ENCODE assay signal across 8 cellular contexts in the genomic region with DNA sequence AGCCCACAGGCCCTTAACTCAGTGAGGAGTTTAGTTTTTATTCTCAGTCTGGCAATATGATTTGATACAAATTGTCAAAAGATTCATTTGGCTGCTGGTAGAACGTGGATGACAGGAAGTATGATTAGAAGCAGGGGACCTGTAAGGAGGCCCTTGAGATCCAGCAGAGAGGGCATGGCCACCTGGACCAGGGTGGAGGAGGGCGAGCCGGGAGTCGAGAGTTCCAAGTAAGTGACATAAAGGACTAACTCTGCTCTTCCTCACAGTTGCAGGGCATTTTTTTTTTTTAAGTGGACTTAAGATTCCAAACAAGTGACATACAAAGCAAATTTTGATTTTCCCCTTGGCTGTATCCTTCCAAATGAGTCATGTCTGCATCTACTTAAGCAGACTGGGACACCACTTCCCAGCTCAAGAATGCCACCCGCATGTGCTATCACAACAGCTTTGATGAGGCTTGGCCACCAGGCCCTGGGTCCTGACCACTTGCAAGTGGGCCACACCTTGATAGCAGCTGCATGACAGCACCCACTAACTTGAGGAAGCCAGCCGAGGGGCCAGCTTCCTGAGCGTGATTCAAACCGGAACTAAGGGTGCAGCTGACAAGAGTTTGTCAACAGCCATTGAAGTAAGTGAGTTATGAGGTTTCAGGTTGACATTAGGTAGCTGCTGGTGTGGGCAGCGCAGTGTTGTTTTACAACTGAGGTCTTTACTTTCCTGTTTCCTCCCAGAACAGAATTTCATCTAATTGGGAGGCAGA. TPM values are rescaled to one million over a fixed set of nuclear protein-coding genes. Genes with fewer than 3 reads are reported as not detected.
DNase-seq lines count a peak whose midpoint lies in the region; ATAC-seq and TF ChIP-seq lines count a peak whose summit lies in the region.

No MANE protein-coding gene starts in this region.

- TF ChIP-seq CTCF in foreskin keratinocyte (conservative IDR thresholded peaks at IDR 0.05), result no peak

- H3K27ac ChIP-seq in foreskin keratinocyte, result no peak overlapping the region

- peak; percentile 77 for DNase-seq in DMS53 (lab: John Stamatoyannopoulos, UW)
- DNase-seq in HT1080 (ENCODE audit: low read depth), result peak; percentile 74
- peak; percentile 8 to 47 (median 29) for DNase-seq in activated CD8-positive, alpha-beta memory T cell treated with anti-CD3 and anti-CD28 coated beads for 48 hours (ENCODE audit: low read depth in 2 of 3, low spot score in 2 of 3)
- no peak for DNase-seq in foreskin keratinocyte
- DNase-seq in stimulated activated CD8-positive, alpha-beta memory T cell treated with anti-CD3 and anti-CD28 coated beads, Interleukin-12 subunit alpha, Interleukin-12 subunit beta, amount 100 ng/mL, for 1 hour (ENCODE audit: low read depth), result peak; percentile 35
- DNase-seq in SIG-M5 (lab: John Stamatoyannopoulos, UW), result no peak
- DNase-seq in foreskin melanocyte, result no peak

- H3K4me1 ChIP-seq in foreskin keratinocyte, result no peaks in the 10 kb centered on the region

- peak; percentile 96 for ATAC-seq in GM21526 (IDR thresholded peaks at IDR 0.05; ENCODE audit: low FRiP score, unreplicated experiment)
- ATAC-seq in foreskin keratinocyte, result peak; percentile 48

- H3K27me3 ChIP-seq in foreskin keratinocyte, result no peaks in the 10 kb centered on the region

RNA-seq across cellular contexts. Expression of gene EPHA4, which starts 54.6 kb away (rescaled TPM):
- 3.8 and 4.2 TPM in 2 replicates for total RNA-seq in HT1080 (2014; rRNA removed; shearing (Covaris generic))
- polyA plus RNA-seq in HT1080 (2015; cell fraction: cytosol; rRNA removed), result 2.3 and 3.8 TPM in 2 replicates
- 17.7 and 24.9 TPM in 2 replicates for polyA plus RNA-seq in HT1080 (2015; cell fraction: nucleus; rRNA removed)
- 0.48 and 1.0 TPM in 2 replicates for total RNA-seq in foreskin keratinocyte
- 0.27 and 0.36 TPM in 2 replicates for polyA plus RNA-seq in foreskin keratinocyte

Comparison
In these comparisons a context has a peak if more than half of its experiments do, and no peak if none do; other contexts are left out.
1. DNase-seq: peak in DMS53 (single experiment), HT1080 (single experiment), activated CD8-positive, alpha-beta memory T cell treated with anti-CD3 and anti-CD28 coated beads for 48 hours (3 of 3) and stimulated activated CD8-positive, alpha-beta memory T cell treated with anti-CD3 and anti-CD28 coated beads, Interleukin-12 subunit alpha, Interleukin-12 subunit beta, amount 100 ng/mL, for 1 hour (single experiment); none in foreskin keratinocyte (0 of 2), SIG-M5 (single experiment) and foreskin melanocyte (single experiment).